Comparison of ENCODE assay signal across 24 cellular contexts in genomic region chr6:106495014-106495413, GRCh38.
A peak's percentile ranks its signal among the peaks of the same experiment; 100 is the strongest.
DNase-seq lines count a peak whose midpoint lies in the region; ATAC-seq and TF ChIP-seq lines count a peak whose summit lies in the region.
"Had no signal": no experiment of that assay in that cellular context is flagged by ENCODE, and none has a peak within 500 bp of the region (broad histone marks: within the 10 kb centered on the region; RNA-seq: fewer than 3 reads in every experiment).

No MANE protein-coding gene starts in this region.

- H3K9ac ChIP-seq in OCI-LY3 (ENCODE audit: low read length) (no peak overlapping the region), neural progenitor cell (no peak overlapping the region)
- H3K9ac ChIP-seq: parathyroid adenoma, SK-N-SH had no signal

- no peak overlapping the region for H3K27ac Mint-ChIP-seq in neural progenitor cell
- H3K27ac Mint-ChIP-seq: activated CD4-positive, alpha-beta T cell treated with anti-CD3 and anti-CD28 coated beads, Interleukin-2, amount 10 ng/mL, durations not matched to agents 7 days and 5 days; CD8-positive, alpha-beta T cell; T-helper 1 cell treated with Interleukin-12 subunit alpha and Interleukin-12 subunit beta and Interleukin-4 antibody, amounts not matched to agents 30 μg/mL and 1 μg/mL, for 36 hours had no signal

- TF ChIP-seq CTCF in OCI-LY3 (IDR thresholded peaks at IDR 0.05; ENCODE audit: low read depth, low read length) (no peak), neural progenitor cell (IDR thresholded peaks at IDR 0.05) (no peak)

- no peaks in the 10 kb centered on the region for H4K20me1 ChIP-seq in OCI-LY3 (ENCODE audit: insufficient read depth, low read length)
- H4K20me1 ChIP-seq in neural progenitor cell (ENCODE audit: low read depth), result no peaks in the 10 kb centered on the region

- H3K79me2 ChIP-seq in OCI-LY3 (ENCODE audit: low read length) (no peaks in the 10 kb centered on the region), neural progenitor cell (ENCODE audit: low read depth) (no peaks in the 10 kb centered on the region)
- H3K79me2 ChIP-seq: parathyroid adenoma had no signal

- H3K36me3 ChIP-seq in OCI-LY3 (replicated peaks; ENCODE audit: low read depth, low read length) (no peaks in the 10 kb centered on the region), neural progenitor cell (no peaks in the 10 kb centered on the region)
- H3K36me3 ChIP-seq: HAP-1, lower lobe of right lung had no signal

- DNase-seq in NCI-H748 (lab: John Stamatoyannopoulos, UW; ENCODE audit: unreplicated experiment) (peak; percentile 8), NCI-H748 treated with DMSO at 0.1 percent for 48 hours (lab: John Stamatoyannopoulos, UW) (no peak), neural progenitor cell (ENCODE audit: low spot score) (no peak), HPDE6-E6E7 (ENCODE audit: extremely low spot score) (no peak), NCI-H2227 (lab: John Stamatoyannopoulos, UW; ENCODE audit: unreplicated experiment) (no peak), OCI-M2 (lab: John Stamatoyannopoulos, UW; ENCODE audit: unreplicated experiment) (no peak)
- DNase-seq: activated CD4-positive, alpha-beta T cell treated with anti-CD3 and anti-CD28 coated beads, Interleukin-2, amount 10 ng/mL, durations not matched to agents 7 days and 5 days; activated naive CD4-positive, alpha-beta T cell; activated T-cell treated with anti-CD3 and anti-CD28 coated beads, Interleukin-2, amount 50 U/mL, for 4 hours; CD8-positive, alpha-beta T cell; dermis blood vessel endothelial cell; DMS153; KBM-7; lower lobe of right lung; MV-4-11; NCI-H526 treated with DMSO at 0.1 percent for 48 hours; SK-N-SH; stimulated activated CD4-positive, alpha-beta T cell treated with anti-CD3 and anti-CD28 coated beads, Interleukin-2, amount 100 ng/mL, for 48 hours; trophoblast cell had no signal

- H3K4me3 Mint-ChIP-seq in neural progenitor cell, result no peak overlapping the region
- H3K4me3 Mint-ChIP-seq: activated CD4-positive, alpha-beta T cell treated with anti-CD3 and anti-CD28 coated beads, Interleukin-2, amount 10 ng/mL, durations not matched to agents 7 days and 5 days; activated T-cell treated with anti-CD3 and anti-CD28 coated beads, Interleukin-2, amount 50 U/mL, for 4 hours; CD8-positive, alpha-beta T cell; T-helper 1 cell treated with Interleukin-12 subunit alpha and Interleukin-12 subunit beta and Interleukin-4 antibody, amounts not matched to agents 30 μg/mL and 1 μg/mL, for 36 hours had no signal

- no peak overlapping the region for H3K27ac ChIP-seq in OCI-LY3 (ENCODE audit: low read length)
- H3K27ac ChIP-seq in neural progenitor cell, result no peak overlapping the region
- H3K27ac ChIP-seq: lower lobe of right lung, parathyroid adenoma had no signal

- peak overlapping the region; percentile 40 for H3K4me3 ChIP-seq in OCI-LY3 (ENCODE audit: low read length)
- no peak overlapping the region for H3K4me3 ChIP-seq in neural progenitor cell
- H3K4me3 ChIP-seq: HAP-1, lower lobe of right lung had no signal

- peak overlapping the region; percentile 89 for H2AFZ ChIP-seq in OCI-LY3 (ENCODE audit: low read depth, low read length)
- peak overlapping the region; percentile 64 for H2AFZ ChIP-seq in neural progenitor cell (replicated peaks)
- H2AFZ ChIP-seq: parathyroid adenoma had no signal

- peaks cover 3% of the 10 kb centered on the region for H3K4me1 Mint-ChIP-seq in neural progenitor cell

- no peaks in the 10 kb centered on the region for H3F3A ChIP-seq in neural progenitor cell (ENCODE audit: low read depth)

- H3K9me3 ChIP-seq in OCI-LY3 (ENCODE audit: insufficient read depth, low read length), result no peaks in the 10 kb centered on the region
- no peaks in the 10 kb centered on the region for H3K9me3 ChIP-seq in neural progenitor cell (ENCODE audit: low read depth)
- H3K9me3 ChIP-seq: HAP-1, lower lobe of right lung had no signal

- no peaks in the 10 kb centered on the region for H3K27me3 ChIP-seq in OCI-LY3 (ENCODE audit: low read depth, low read length)
- H3K27me3 ChIP-seq in neural progenitor cell, result no peaks in the 10 kb centered on the region

- H3K36me3 Mint-ChIP-seq in neural progenitor cell, result no peaks in the 10 kb centered on the region
- H3K36me3 Mint-ChIP-seq: CD8-positive, alpha-beta T cell had no signal

- no peaks in the 10 kb centered on the region for H3K9me3 Mint-ChIP-seq in neural progenitor cell
- H3K9me3 Mint-ChIP-seq: activated CD4-positive, alpha-beta T cell treated with anti-CD3 and anti-CD28 coated beads, Interleukin-2, amount 10 ng/mL, durations not matched to agents 7 days and 5 days; activated T-cell treated with anti-CD3 and anti-CD28 coated beads, Interleukin-2, amount 50 U/mL, for 4 hours; CD8-positive, alpha-beta T cell; T-helper 1 cell treated with Interleukin-12 subunit alpha and Interleukin-12 subunit beta and Interleukin-4 antibody, amounts not matched to agents 30 μg/mL and 1 μg/mL, for 36 hours had no signal

- H3K27me3 Mint-ChIP-seq in neural progenitor cell (ENCODE audit: insufficient read depth, low read depth), result peaks cover 2% of the 10 kb centered on the region
- H3K27me3 Mint-ChIP-seq: activated CD4-positive, alpha-beta T cell treated with anti-CD3 and anti-CD28 coated beads, Interleukin-2, amount 10 ng/mL, durations not matched to agents 7 days and 5 days had no signal

- H3K4me1 ChIP-seq in OCI-LY3 (ENCODE audit: low read length), result peaks cover 9% of the 10 kb centered on the region
- H3K4me1 ChIP-seq in neural progenitor cell, result no peaks in the 10 kb centered on the region
- H3K4me1 ChIP-seq: HAP-1, lower lobe of right lung, parathyroid adenoma had no signal

- H3K4me2 ChIP-seq in OCI-LY3 (ENCODE audit: low read length) (peak overlapping the region; percentile 75), neural progenitor cell (no peak overlapping the region)
- H3K4me2 ChIP-seq: SK-N-SH had no signal

- peak; percentile 72 for ATAC-seq in esophagus mucosa
- ATAC-seq: activated T-cell treated with anti-CD3 and anti-CD28 coated beads, Interleukin-2, amount 50 U/mL, for 4 hours; CD8-positive, alpha-beta T cell; lower lobe of right lung had no signal
